1 cellular context compared by ENCODE assay signal in the genomic region with DNA sequence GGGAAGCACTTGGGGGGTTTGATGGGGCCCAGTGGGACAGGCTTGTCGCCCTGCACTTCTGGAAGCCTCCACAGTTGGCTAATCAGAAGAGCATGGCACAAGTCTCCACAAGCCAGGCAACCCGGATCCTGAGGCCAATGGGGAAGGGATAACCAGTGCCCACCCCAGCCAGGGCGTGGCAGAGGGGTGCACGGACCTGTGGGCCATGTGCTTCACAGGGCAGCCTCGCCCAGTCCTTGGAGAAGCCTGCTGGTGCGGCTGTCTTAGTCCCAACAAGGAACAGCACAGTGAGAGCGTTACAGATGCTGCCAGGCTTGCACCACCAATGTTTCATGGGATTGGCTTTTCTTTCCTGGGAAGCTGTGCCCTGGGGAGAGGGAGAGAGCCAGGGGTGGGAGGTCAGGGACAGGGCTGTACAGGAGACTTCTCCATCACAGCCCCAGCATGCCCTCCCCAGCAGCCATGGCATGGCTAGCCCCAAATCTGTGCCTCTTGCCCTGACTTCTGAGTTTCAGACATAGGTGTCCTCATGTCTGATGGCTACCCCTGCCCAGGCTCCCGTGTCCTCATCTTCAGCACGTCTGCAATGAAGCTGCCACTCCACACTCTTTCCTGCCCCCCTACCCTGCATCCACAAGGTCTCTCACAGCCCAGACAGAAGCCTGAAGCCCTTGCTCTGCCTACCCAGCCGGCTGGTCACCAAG.
TF ChIP-seq lines count a peak whose summit lies in the region.

No MANE protein-coding gene starts in this region.

TF ChIP-seq in HepG2, 621 proteins besides CTCF, POLR2A, EP300 and RAD21 (continued from another document):
- TF ChIP-seq, protein P1, sequence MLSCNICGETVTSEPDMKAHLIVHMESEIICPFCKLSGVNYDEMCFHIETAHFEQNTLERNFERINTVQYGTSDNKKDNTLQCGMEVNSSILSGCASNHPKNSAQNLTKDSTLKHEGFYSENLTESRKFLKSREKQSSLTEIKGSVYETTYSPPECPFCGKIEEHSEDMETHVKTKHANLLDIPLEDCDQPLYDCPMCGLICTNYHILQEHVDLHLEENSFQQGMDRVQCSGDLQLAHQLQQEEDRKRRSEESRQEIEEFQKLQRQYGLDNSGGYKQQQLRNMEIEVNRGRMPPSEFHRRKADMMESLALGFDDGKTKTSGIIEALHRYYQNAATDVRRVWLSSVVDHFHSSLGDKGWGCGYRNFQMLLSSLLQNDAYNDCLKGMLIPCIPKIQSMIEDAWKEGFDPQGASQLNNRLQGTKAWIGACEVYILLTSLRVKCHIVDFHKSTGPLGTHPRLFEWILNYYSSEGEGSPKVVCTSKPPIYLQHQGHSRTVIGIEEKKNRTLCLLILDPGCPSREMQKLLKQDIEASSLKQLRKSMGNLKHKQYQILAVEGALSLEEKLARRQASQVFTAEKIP (CRISPR knock-in tag; IDR thresholded peaks at IDR 0.05; ENCODE audit: borderline replicate concordance), result no peak
- TF ChIP-seq KMT2A (CRISPR knock-in tag; IDR thresholded peaks at IDR 0.05) (no peak), EEA1 (CRISPR knock-in tag; IDR thresholded peaks at IDR 0.05; ENCODE audit: borderline replicate concordance) (no peak), ZNF607 (CRISPR knock-in tag; IDR thresholded peaks at IDR 0.05; ENCODE audit: borderline replicate concordance) (no peak), U2AF1 (optimal IDR thresholded peaks at IDR 0.05; ENCODE audit: low read depth, low read length) (no peak), SMYD3 (CRISPR knock-in tag; IDR thresholded peaks at IDR 0.05) (no peak)
- TF ChIP-seq, protein P2, sequence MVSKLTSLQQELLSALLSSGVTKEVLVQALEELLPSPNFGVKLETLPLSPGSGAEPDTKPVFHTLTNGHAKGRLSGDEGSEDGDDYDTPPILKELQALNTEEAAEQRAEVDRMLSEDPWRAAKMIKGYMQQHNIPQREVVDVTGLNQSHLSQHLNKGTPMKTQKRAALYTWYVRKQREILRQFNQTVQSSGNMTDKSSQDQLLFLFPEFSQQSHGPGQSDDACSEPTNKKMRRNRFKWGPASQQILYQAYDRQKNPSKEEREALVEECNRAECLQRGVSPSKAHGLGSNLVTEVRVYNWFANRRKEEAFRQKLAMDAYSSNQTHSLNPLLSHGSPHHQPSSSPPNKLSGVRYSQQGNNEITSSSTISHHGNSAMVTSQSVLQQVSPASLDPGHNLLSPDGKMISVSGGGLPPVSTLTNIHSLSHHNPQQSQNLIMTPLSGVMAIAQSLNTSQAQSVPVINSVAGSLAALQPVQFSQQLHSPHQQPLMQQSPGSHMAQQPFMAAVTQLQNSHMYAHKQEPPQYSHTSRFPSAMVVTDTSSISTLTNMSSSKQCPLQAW (CRISPR knock-in tag; IDR thresholded peaks at IDR 0.05), result no peak
- TF ChIP-seq, protein P3, sequence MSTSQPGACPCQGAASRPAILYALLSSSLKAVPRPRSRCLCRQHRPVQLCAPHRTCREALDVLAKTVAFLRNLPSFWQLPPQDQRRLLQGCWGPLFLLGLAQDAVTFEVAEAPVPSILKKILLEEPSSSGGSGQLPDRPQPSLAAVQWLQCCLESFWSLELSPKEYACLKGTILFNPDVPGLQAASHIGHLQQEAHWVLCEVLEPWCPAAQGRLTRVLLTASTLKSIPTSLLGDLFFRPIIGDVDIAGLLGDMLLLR (CRISPR knock-in tag; IDR thresholded peaks at IDR 0.05), result no peak
